In the genomic region with DNA sequence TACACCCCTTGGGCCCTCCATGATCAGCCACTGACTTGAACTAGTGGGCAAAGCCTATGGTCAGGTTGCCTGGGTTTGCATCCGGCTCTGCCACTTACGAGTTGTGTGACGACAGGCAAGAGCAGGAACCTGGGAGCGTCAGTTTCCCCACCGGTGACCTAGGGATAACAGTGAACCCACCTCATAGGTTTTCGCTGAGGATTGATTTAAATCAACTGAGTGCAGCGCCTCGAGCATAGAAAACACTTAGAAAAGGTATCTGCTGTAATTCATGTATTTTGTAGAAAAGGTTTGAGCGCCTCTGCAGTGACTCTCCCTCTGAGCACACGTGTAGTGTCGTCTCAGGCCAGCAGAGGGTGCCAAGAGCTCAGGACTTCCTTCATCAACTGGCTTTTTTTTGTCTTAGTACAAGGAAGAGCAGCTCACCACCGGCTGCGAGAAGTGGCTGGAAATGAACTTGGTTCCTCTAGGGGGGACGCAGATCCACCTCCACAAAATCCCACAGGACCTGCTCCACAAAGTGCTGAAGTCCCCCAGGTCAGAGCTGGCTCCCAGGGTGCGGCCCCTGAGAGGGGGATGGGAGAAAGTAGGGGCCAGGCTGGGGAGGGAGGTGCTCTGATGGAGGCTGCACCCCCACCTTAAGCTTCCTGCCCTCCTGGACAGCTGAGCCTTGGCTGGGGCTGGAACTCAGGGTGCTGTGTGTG, we compare ENCODE assay signal across 9 cellular contexts. TPM values are rescaled to one million over a fixed set of nuclear protein-coding genes. Genes with fewer than 3 reads are reported as not detected.
DNase-seq lines count a peak whose midpoint lies in the region; ATAC-seq and TF ChIP-seq lines count a peak whose summit lies in the region.
"Had no signal": no experiment of that assay in that cellular context is flagged by ENCODE, and none has a peak within 500 bp of the region (broad histone marks: within the 10 kb centered on the region; RNA-seq: fewer than 3 reads in every experiment).

No MANE protein-coding gene starts in this region.

- no peak overlapping the region for H3K4me3 ChIP-seq in GM12864 (ENCODE audit: low read depth, low read length)

- peaks cover 45% of the 10 kb centered on the region for H3K4me1 Mint-ChIP-seq in chondrocyte (ENCODE audit: low read depth)

- DNase-seq in GM12864 (ENCODE audit: low read depth): peak; percentile 15
- DNase-seq in NCI-H2196 treated with DMSO at 0.1 percent for 48 hours (lab: John Stamatoyannopoulos, UW; ENCODE audit: unreplicated experiment): peak; percentile 13
- DNase-seq in activated CD4-positive, alpha-beta T cell treated with anti-CD3 and anti-CD28 coated beads for 24 hours (ENCODE audit: low read depth in 2 of 2): peak; percentile 35 to 56
- no peak for DNase-seq in chondrocyte (ENCODE audit: low spot score)
- DNase-seq in left colon: peak; percentile 48 to 76
- peak; percentile 71 to 74 for DNase-seq in stimulated activated CD4-positive, alpha-beta T cell treated with anti-CD3 and anti-CD28 coated beads, Interleukin-2, amount 100 ng/mL, for 24 hours

- intact Hi-C loops in left colon (cut with DNase I, micrococcal nuclease): loop anchor here (2.0 to 10.0 kb wide), 3 partner anchors 136 to 266 kb away; partner anchors contain the start of gene DMBT1 (in 1 of the 2)

- H3K36me3 Mint-ChIP-seq in chondrocyte (ENCODE audit: low read depth): no peaks in the 10 kb centered on the region

- H3K9me3 Mint-ChIP-seq in chondrocyte (ENCODE audit: low read depth): no peaks in the 10 kb centered on the region

- peak; percentile 52 for ATAC-seq in HG03039 (IDR thresholded peaks at IDR 0.05; ENCODE audit: unreplicated experiment)
- peak; percentile 94 for ATAC-seq in left colon
- ATAC-seq in GM19397 (IDR thresholded peaks at IDR 0.05; ENCODE audit: unreplicated experiment): no peak

- no peaks in the 10 kb centered on the region for H3K27me3 Mint-ChIP-seq in chondrocyte (ENCODE audit: low read depth)

- H3K27ac Mint-ChIP-seq in chondrocyte (ENCODE audit: unreplicated experiment): no peak overlapping the region

- H3K4me3 Mint-ChIP-seq in chondrocyte (ENCODE audit: unreplicated experiment): peak overlapping the region; percentile 49

- TF ChIP-seq CTCF in GM12864 (IDR thresholded peaks at IDR 0.05; ENCODE audit: low read depth, low read length, missing control alignments): peak; percentile 88
- peak; percentile 94 for TF ChIP-seq CTCF in chondrocyte (IDR thresholded peaks at IDR 0.05)

RNA-seq across cellular contexts. Expression of gene BTBD16, which starts 27.7 kb away (rescaled TPM):
- total RNA-seq in chondrocyte: 0.10 to 0.29 TPM in 2 of 3 replicates, not detected in the other
- total RNA-seq in left colon: under 1 TPM; 0.14 to 0.15 TPM
- total RNA-seq: subcutaneous adipose tissue had no signal
